In genomic region chr3:163138258-163138657, GRCh38 we compare ENCODE assay signal across 3 cellular contexts.
"Had no signal": no experiment of that assay in that cellular context is flagged by ENCODE, and none has a peak within 500 bp of the region (broad histone marks: within the 10 kb centered on the region; RNA-seq: fewer than 3 reads in every experiment).

No MANE protein-coding gene starts in this region.

- DNase-seq: GDM1, GF-D8 had no signal

- H3K4me3 ChIP-seq: GM12878 had no signal
